9 cellular contexts compared by ENCODE assay signal in genomic region chr19:43774103-43774939, GRCh38. TPM values are rescaled to one million over a fixed set of nuclear protein-coding genes. Genes with fewer than 3 reads are reported as not detected.
A peak's percentile ranks its signal among the peaks of the same experiment; 100 is the strongest.
DNase-seq lines count a peak whose midpoint lies in the region; ATAC-seq and TF ChIP-seq lines count a peak whose summit lies in the region.
"Had no signal": no experiment of that assay in that cellular context is flagged by ENCODE, and none has a peak within 500 bp of the region (broad histone marks: within the 10 kb centered on the region; RNA-seq: fewer than 3 reads in every experiment).

No MANE protein-coding gene starts in this region.

- H3K9me3 ChIP-seq in HEK293 (ENCODE audit: control insufficient read depth, insufficient read depth, low read depth, low read length) (no peaks in the 10 kb centered on the region), skeletal muscle tissue (ENCODE audit: control insufficient read depth in 3 of 3, low read length in 3 of 3) (no peaks in the 10 kb centered on the region)

- DNase-seq in chondrocyte (ENCODE audit: low spot score) (peak; percentile 57), islet precursor cell (peak; percentile 92), NCI-H1417 (lab: John Stamatoyannopoulos, UW) (no peak)
- no peak for DNase-seq in activated CD8-positive, alpha-beta T cell treated with anti-CD3 and anti-CD28 coated beads for 36 hours
- no peak for DNase-seq in activated CD8-positive, alpha-beta memory T cell treated with anti-CD3 and anti-CD28 coated beads, Interleukin-2, amount 10 ng/mL, durations not matched to agents 7 days and 5 days
- DNase-seq: NCI-H446 treated with DMSO at 0.1 percent for 48 hours had no signal

- H3K4me3 ChIP-seq in HEK293 (ENCODE audit: low read depth, low read length): no peak overlapping the region
- H3K4me3 ChIP-seq in skeletal muscle tissue (ENCODE audit: low read length in 3 of 3): peak overlapping the region; percentile 36 to 67 (median 48)

- intact Hi-C loops in activated CD8-positive, alpha-beta T cell treated with anti-CD3 and anti-CD28 coated beads for 36 hours (cut with micrococcal nuclease): no loop called here

- TF ChIP-seq CTCF in HEK293 (tag by site-specific recombination; IDR thresholded peaks at IDR 0.05) (peak; percentile 80), chondrocyte (IDR thresholded peaks at IDR 0.05) (peak; percentile 79)
- TF ChIP-seq CTCF in activated CD8-positive, alpha-beta T cell treated with anti-CD3 and anti-CD28 coated beads for 36 hours (IDR thresholded peaks at IDR 0.05): no peak

- H3K27me3 ChIP-seq in skeletal muscle tissue (ENCODE audit: control insufficient read depth in 3 of 3, insufficient read depth in 3 of 3, low read length in 3 of 3): peaks cover 0 to 23% (median 10%) of the 10 kb centered on the region in 3 donors

- peaks cover 6% of the 10 kb centered on the region for H3K27me3 Mint-ChIP-seq in chondrocyte (ENCODE audit: low read depth)
- H3K27me3 Mint-ChIP-seq in activated CD8-positive, alpha-beta T cell treated with anti-CD3 and anti-CD28 coated beads for 36 hours: no peaks in the 10 kb centered on the region
- H3K27me3 Mint-ChIP-seq in activated CD8-positive, alpha-beta memory T cell treated with anti-CD3 and anti-CD28 coated beads, Interleukin-2, amount 10 ng/mL, durations not matched to agents 7 days and 5 days: no peaks in the 10 kb centered on the region

- no peak for ATAC-seq in activated CD8-positive, alpha-beta T cell treated with anti-CD3 and anti-CD28 coated beads for 36 hours
- no peak for ATAC-seq in activated CD8-positive, alpha-beta memory T cell treated with anti-CD3 and anti-CD28 coated beads, Interleukin-2, amount 10 ng/mL, durations not matched to agents 7 days and 5 days
- no peak for ATAC-seq in HG03460 (IDR thresholded peaks at IDR 0.05; ENCODE audit: unreplicated experiment)

- peaks cover 10% of the 10 kb centered on the region; the same call in 1 of the 2 replicates for H3K4me1 ChIP-seq in HEK293 (ENCODE audit: control insufficient read depth, insufficient read depth, low read length)
- peaks cover 9 to 13% (median 9%) of the 10 kb centered on the region in 3 donors for H3K4me1 ChIP-seq in skeletal muscle tissue (ENCODE audit: control insufficient read depth in 3 of 3, insufficient read depth in 3 of 3, low read length in 3 of 3)

- POLR2A ChIA-PET in HEK293 (lab: Yijun Ruan, JAX): interaction anchor here (0.7 to 1.5 kb wide), 6 partner anchors 9 to 106 kb away, joined by 3 to 9 read pairs (median 5); partner anchors contain the start of gene SMG9
- POLR2A ChIA-PET in activated CD8-positive, alpha-beta T cell treated with anti-CD3 and anti-CD28 coated beads for 36 hours (lab: Charles Lee): interaction anchor here (5.3 to 8.5 kb wide), 2 partner anchors 10 to 19 kb away, joined by 45 to 137 read pairs; partner anchors contain the start of gene SMG9

- H3K36me3 ChIP-seq in HEK293 (ENCODE audit: control insufficient read depth in 2 of 2, insufficient read depth in 1 of 2, low read length in 2 of 2) (no peaks in the 10 kb centered on the region), skeletal muscle tissue (ENCODE audit: control insufficient read depth in 3 of 3, insufficient read depth in 3 of 3, low read length in 3 of 3) (no peaks in the 10 kb centered on the region)

- peak overlapping the region; percentile 38 for H3K4me3 Mint-ChIP-seq in chondrocyte (ENCODE audit: unreplicated experiment)
- H3K4me3 Mint-ChIP-seq in activated CD8-positive, alpha-beta T cell treated with anti-CD3 and anti-CD28 coated beads for 36 hours: no peak overlapping the region
- no peak overlapping the region for H3K4me3 Mint-ChIP-seq in activated CD8-positive, alpha-beta memory T cell treated with anti-CD3 and anti-CD28 coated beads, Interleukin-2, amount 10 ng/mL, durations not matched to agents 7 days and 5 days

- no peaks in the 10 kb centered on the region for H3K9me3 Mint-ChIP-seq in chondrocyte (ENCODE audit: low read depth)
- H3K9me3 Mint-ChIP-seq in activated CD8-positive, alpha-beta T cell treated with anti-CD3 and anti-CD28 coated beads for 36 hours: no peaks in the 10 kb centered on the region
- no peaks in the 10 kb centered on the region for H3K9me3 Mint-ChIP-seq in activated CD8-positive, alpha-beta memory T cell treated with anti-CD3 and anti-CD28 coated beads, Interleukin-2, amount 10 ng/mL, durations not matched to agents 7 days and 5 days (ENCODE audit: low read depth)

- H3K9ac ChIP-seq in skeletal muscle tissue (ENCODE audit: low read depth in 1 of 3, low read length in 3 of 3): peak overlapping the region in 2 of 3 donors; percentile 51 to 78

- CTCF ChIA-PET in HEK293 (lab: Yijun Ruan, JAX): interaction anchor here (0.5 to 17.4 kb wide), 21 partner anchors 8 to 400 kb away, joined by 3 to 203 read pairs (median 4); partner anchors contain the start of gene SMG9
- CTCF ChIA-PET in activated CD8-positive, alpha-beta T cell treated with anti-CD3 and anti-CD28 coated beads for 36 hours (lab: Charles Lee): interaction anchor here (8.3 kb wide), 1 partner anchor 7 kb away, joined by 122 read pairs; no protein-coding TSS in a partner anchor
- CTCF ChIA-PET in activated CD8-positive, alpha-beta memory T cell treated with anti-CD3 and anti-CD28 coated beads, Interleukin-2, amount 10 ng/mL, durations not matched to agents 7 days and 5 days (lab: Charles Lee): interaction anchor here (0.8 to 9.5 kb wide), 3 partner anchors 8 to 29 kb away, joined by 3 to 145 read pairs (median 3); no protein-coding TSS in a partner anchor

- H3K27ac ChIP-seq in HEK293 (ENCODE audit: extremely low read depth, low read depth, low read length): no peak overlapping the region
- H3K27ac ChIP-seq in skeletal muscle tissue (ENCODE audit: low read depth, low read length): no peak overlapping the region

- H3K36me3 Mint-ChIP-seq in chondrocyte (ENCODE audit: low read depth): no peaks in the 10 kb centered on the region
- H3K36me3 Mint-ChIP-seq in activated CD8-positive, alpha-beta T cell treated with anti-CD3 and anti-CD28 coated beads for 36 hours (ENCODE audit: low read depth): peaks cover 66% of the 10 kb centered on the region
- peaks cover 34% of the 10 kb centered on the region for H3K36me3 Mint-ChIP-seq in activated CD8-positive, alpha-beta memory T cell treated with anti-CD3 and anti-CD28 coated beads, Interleukin-2, amount 10 ng/mL, durations not matched to agents 7 days and 5 days

- no peak overlapping the region for H3K27ac Mint-ChIP-seq in chondrocyte (ENCODE audit: unreplicated experiment)
- no peak overlapping the region for H3K27ac Mint-ChIP-seq in activated CD8-positive, alpha-beta T cell treated with anti-CD3 and anti-CD28 coated beads for 36 hours
- no peak overlapping the region for H3K27ac Mint-ChIP-seq in activated CD8-positive, alpha-beta memory T cell treated with anti-CD3 and anti-CD28 coated beads, Interleukin-2, amount 10 ng/mL, durations not matched to agents 7 days and 5 days

- H3K4me1 Mint-ChIP-seq in chondrocyte (ENCODE audit: low read depth): peaks cover 22% of the 10 kb centered on the region
- peaks cover 31% of the 10 kb centered on the region for H3K4me1 Mint-ChIP-seq in activated CD8-positive, alpha-beta T cell treated with anti-CD3 and anti-CD28 coated beads for 36 hours (ENCODE audit: low read depth)
- H3K4me1 Mint-ChIP-seq in activated CD8-positive, alpha-beta memory T cell treated with anti-CD3 and anti-CD28 coated beads, Interleukin-2, amount 10 ng/mL, durations not matched to agents 7 days and 5 days: peaks cover 31% of the 10 kb centered on the region

TF ChIP-seq in HEK293, 187 proteins besides CTCF, POLR2A, EP300 and RAD21 (continues in another document):
- TF ChIP-seq ZNF530 (tag by site-specific recombination; IDR thresholded peaks at IDR 0.05; ENCODE audit: low read depth) (no peak), MYNN (tag by site-specific recombination; IDR thresholded peaks at IDR 0.05; ENCODE audit: borderline replicate concordance) (no peak), ZBTB6 (tag by site-specific recombination; IDR thresholded peaks at IDR 0.05) (no peak)

RNA-seq across cellular contexts. Expression of gene KCNN4, which starts 6.5 kb away (rescaled TPM):
- total RNA-seq in chondrocyte: 2.3 to 3.3 TPM (median 2.9 TPM) in 3 replicates
- total RNA-seq in skeletal muscle tissue: 1.0 TPM
- 10 to 100 TPM; 49.5 to 49.6 TPM for total RNA-seq in activated CD8-positive, alpha-beta T cell treated with anti-CD3 and anti-CD28 coated beads for 36 hours
- 10 to 100 TPM; 43.9 to 53.0 TPM for total RNA-seq in activated CD8-positive, alpha-beta memory T cell treated with anti-CD3 and anti-CD28 coated beads, Interleukin-2, amount 10 ng/mL, durations not matched to agents 7 days and 5 days

RNA-seq across cellular contexts. Expression of gene SMG9, which starts 19.6 kb away (rescaled TPM):
- total RNA-seq in chondrocyte (46.9 to 55.4 TPM (median 47.2 TPM) in 3 replicates), skeletal muscle tissue (6.3 TPM)
- 10 to 100 TPM; 48.9 to 53.1 TPM for total RNA-seq in activated CD8-positive, alpha-beta T cell treated with anti-CD3 and anti-CD28 coated beads for 36 hours
- 10 to 100 TPM; 62.3 to 74.7 TPM for total RNA-seq in activated CD8-positive, alpha-beta memory T cell treated with anti-CD3 and anti-CD28 coated beads, Interleukin-2, amount 10 ng/mL, durations not matched to agents 7 days and 5 days

RNA-seq across cellular contexts. Expression of gene LYPD5, which starts 27.9 kb away (rescaled TPM):
- total RNA-seq in chondrocyte (not detected in 3 replicates), skeletal muscle tissue (not detected)
- under 1 TPM; 0.51 to 0.61 TPM for total RNA-seq in activated CD8-positive, alpha-beta T cell treated with anti-CD3 and anti-CD28 coated beads for 36 hours
- total RNA-seq in activated CD8-positive, alpha-beta memory T cell treated with anti-CD3 and anti-CD28 coated beads, Interleukin-2, amount 10 ng/mL, durations not matched to agents 7 days and 5 days: under 1 TPM; 0.40 to 0.58 TPM

RNA-seq across cellular contexts. Expression of gene ZNF283, which starts 52.8 kb away (rescaled TPM):
- 7.6 to 12.8 TPM (median 8.4 TPM) in 3 replicates for total RNA-seq in chondrocyte
- total RNA-seq in skeletal muscle tissue: 21.4 TPM
- 1 to 10 TPM; 6.6 to 7.2 TPM for total RNA-seq in activated CD8-positive, alpha-beta T cell treated with anti-CD3 and anti-CD28 coated beads for 36 hours
- total RNA-seq in activated CD8-positive, alpha-beta memory T cell treated with anti-CD3 and anti-CD28 coated beads, Interleukin-2, amount 10 ng/mL, durations not matched to agents 7 days and 5 days: 1 to 10 TPM; 5.2 to 6.5 TPM

RNA-seq across cellular contexts. Expression of gene IRGC, which starts 58.4 kb away (rescaled TPM):
- total RNA-seq in chondrocyte (not detected in 3 replicates), skeletal muscle tissue (not detected)
- not detected for total RNA-seq in activated CD8-positive, alpha-beta T cell treated with anti-CD3 and anti-CD28 coated beads for 36 hours
- not detected for total RNA-seq in activated CD8-positive, alpha-beta memory T cell treated with anti-CD3 and anti-CD28 coated beads, Interleukin-2, amount 10 ng/mL, durations not matched to agents 7 days and 5 days

Comparison
In these comparisons a context has a peak if more than half of its experiments do, and no peak if none do; other contexts are left out.
1. DNase-seq: peak in chondrocyte (single experiment) and islet precursor cell (single experiment); none in NCI-H1417 (0 of 3), activated CD8-positive, alpha-beta T cell treated with anti-CD3 and anti-CD28 coated beads for 36 hours (single experiment) and activated CD8-positive, alpha-beta memory T cell treated with anti-CD3 and anti-CD28 coated beads, Interleukin-2, amount 10 ng/mL, durations not matched to agents 7 days and 5 days (single experiment).
2. RNA of gene KCNN4, which starts 6.5 kb away (total RNA-seq): 43.9 to 53.0 TPM in activated CD8-positive, alpha-beta memory T cell treated with anti-CD3 and anti-CD28 coated beads, Interleukin-2, amount 10 ng/mL, durations not matched to agents 7 days and 5 days and 49.5 to 49.6 TPM in activated CD8-positive, alpha-beta T cell treated with anti-CD3 and anti-CD28 coated beads for 36 hours; 2.3 to 3.3 TPM in chondrocyte and 1.0 TPM in skeletal muscle tissue (single experiment); every median in the first group is over 10 times any median in the second.